In genomic region chr2:96374211-96374951, GRCh38 we compare ENCODE assay signal across 8 cellular contexts. TPM values are rescaled to one million over a fixed set of nuclear protein-coding genes. Genes with fewer than 3 reads are reported as not detected.
DNase-seq lines count a peak whose midpoint lies in the region; ATAC-seq and TF ChIP-seq lines count a peak whose summit lies in the region.

No MANE protein-coding gene starts in this region.

- no peaks in the 10 kb centered on the region for H3K27me3 Mint-ChIP-seq in Caco-2 (ENCODE audit: insufficient read depth, unreplicated experiment)

- H3K4me3 ChIP-seq in astrocyte of the cerebellum (ENCODE audit: low read depth, low read length) (no peak overlapping the region), Caco-2 (ENCODE audit: low read depth, low read length) (no peak overlapping the region)

- DNase-seq in COR-L47 (lab: John Stamatoyannopoulos, UW) (peak; percentile 98), NCI-H146 treated with DMSO at 0.1 percent for 48 hours (lab: John Stamatoyannopoulos, UW; ENCODE audit: unreplicated experiment) (peak; percentile 59), astrocyte of the cerebellum (ENCODE audit: low read depth) (peak; percentile 46), iris pigment epithelial cell (ENCODE audit: low read depth) (peak; percentile 52), Caco-2 (no peak), HCEC 1CT (no peak)

- BruUV-seq in Caco-2 (replicated peaks; lab: Mats Ljungman, UMichigan), result no TSS peak

- peaks cover 23% of the 10 kb centered on the region for H3K9me3 ChIP-seq in Caco-2

- no peaks in the 10 kb centered on the region; the same call in 1 of the 2 replicates for H3K36me3 ChIP-seq in Caco-2 (ENCODE audit: control insufficient read depth, insufficient read depth, low read length)

- H3K36me3 Mint-ChIP-seq in Caco-2 (ENCODE audit: insufficient read depth, unreplicated experiment), result peaks cover 26% of the 10 kb centered on the region

- no peaks in the 10 kb centered on the region for H3K4me1 Mint-ChIP-seq in Caco-2 (ENCODE audit: low read depth, unreplicated experiment)

- POLR2A ChIA-PET in Caco-2 (lab: Charles Lee), result no interaction called here

- CTCF ChIA-PET in Caco-2 (lab: Charles Lee), result no interaction called here

- H3K27me3 ChIP-seq in Caco-2 (replicated peaks; ENCODE audit: control insufficient read depth, insufficient read depth, low read length), result no peaks in the 10 kb centered on the region

- H3K9me3 Mint-ChIP-seq in Caco-2 (ENCODE audit: unreplicated experiment), result peaks cover 26% of the 10 kb centered on the region

- no peak overlapping the region for H3K27ac Mint-ChIP-seq in Caco-2 (ENCODE audit: unreplicated experiment)

- no peak for TF ChIP-seq CTCF in astrocyte of the cerebellum (IDR thresholded peaks at IDR 0.05; ENCODE audit: low read depth, low read length, missing control alignments)
- no peak for TF ChIP-seq CTCF in Caco-2 (IDR thresholded peaks at IDR 0.05; ENCODE audit: insufficient read depth in 1 of 2, low read depth in 1 of 2, low read length in 1 of 2, severe bottlenecking in 1 of 2, unreplicated experiment in 1 of 2)

- no peak overlapping the region for H3K4me3 Mint-ChIP-seq in Caco-2 (ENCODE audit: unreplicated experiment)

- H3K4me1 ChIP-seq in Caco-2, result no peaks in the 10 kb centered on the region

- ATAC-seq in HG03354 (IDR thresholded peaks at IDR 0.05; ENCODE audit: poor library complexity, severe bottlenecking, unreplicated experiment) (no peak), HG02798 (IDR thresholded peaks at IDR 0.05; ENCODE audit: poor library complexity, unreplicated experiment) (no peak)

- in situ Hi-C loops in astrocyte of the cerebellum (cut with HindIII; ENCODE audit: low sequenced_read_pairs), result no loop called here

- intact Hi-C loops in Caco-2 (cut with micrococcal nuclease; ENCODE audit: unreplicated experiment), result no loop called here

RNA-seq across cellular contexts. Expression of gene NCAPH, which starts 38.8 kb away (rescaled TPM):
- total RNA-seq in Caco-2 (2022), result 55.2 and 61.3 TPM in 2 replicates

RNA-seq across cellular contexts. Expression of gene ITPRIPL1, which starts 49.3 kb away (rescaled TPM):
- 1.9 and 3.1 TPM in 2 replicates for total RNA-seq in Caco-2 (2022)

Comparison
In these comparisons a context has a peak if more than half of its experiments do, and no peak if none do; other contexts are left out.
1. DNase-seq: peak in COR-L47 (single experiment), NCI-H146 treated with DMSO at 0.1 percent for 48 hours (single experiment), astrocyte of the cerebellum (single experiment) and iris pigment epithelial cell (single experiment); none in Caco-2 (0 of 2) and HCEC 1CT (single experiment).